1 cellular context compared by ENCODE assay signal in the genomic region with DNA sequence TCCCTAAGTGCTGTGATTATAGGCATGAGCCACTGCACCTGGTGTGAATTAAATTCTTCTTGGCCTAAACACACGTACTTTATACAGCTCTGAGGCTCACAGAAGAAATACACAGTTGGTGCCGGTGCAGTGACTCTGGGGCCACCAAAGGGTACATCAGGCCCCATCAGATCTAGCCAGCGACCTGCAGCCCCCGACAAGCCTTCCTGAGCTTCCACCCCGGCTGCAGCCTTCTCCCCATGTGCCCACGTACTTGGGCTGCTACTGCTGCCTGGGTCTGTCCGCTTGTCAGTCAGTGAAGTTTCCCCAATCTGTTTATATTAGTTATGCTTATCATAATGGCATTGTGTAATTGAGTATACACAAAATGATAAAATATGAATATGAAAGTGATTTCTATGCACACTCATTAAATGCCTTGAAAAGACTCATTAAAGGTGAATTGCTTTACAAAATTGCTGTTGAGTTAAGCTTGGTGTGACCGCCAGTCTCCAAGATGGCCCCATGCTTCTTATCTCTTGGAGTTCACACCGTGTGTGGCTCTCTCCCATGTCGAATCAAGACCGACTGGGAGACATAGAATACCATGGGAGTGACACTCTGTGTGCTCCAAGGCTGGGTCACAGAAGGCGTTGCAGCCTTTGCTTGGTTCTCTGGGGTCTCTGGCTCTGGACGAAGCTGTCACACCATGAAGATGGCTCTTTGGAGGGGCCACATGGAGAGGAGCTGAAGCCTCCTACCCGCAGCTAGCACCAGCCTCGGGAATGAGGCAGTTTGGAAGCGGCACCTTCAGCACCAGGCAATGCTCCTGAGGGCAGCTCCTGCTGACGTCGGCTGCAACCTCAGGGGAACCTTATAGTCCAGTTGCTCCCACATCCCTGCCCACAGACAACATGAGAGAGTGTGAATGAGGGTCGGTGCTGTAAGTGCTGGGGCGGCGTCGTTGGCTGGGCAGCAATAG.
A peak's percentile ranks its signal among the peaks of the same experiment; 100 is the strongest.
TF ChIP-seq lines count a peak whose summit lies in the region.

No MANE protein-coding gene starts in this region.

TF ChIP-seq in K562, 482 proteins besides CTCF, POLR2A, EP300 and RAD21 (continued from another document and continues in another):
- TF ChIP-seq MGA (IDR thresholded peaks at IDR 0.05) (peak; percentile 78), FOXA1 (IDR thresholded peaks at IDR 0.05; ENCODE audit: borderline replicate concordance) (no peak), BCOR (IDR thresholded peaks at IDR 0.05) (no peak), ZNF766 (CRISPR knock-in tag; conservative IDR thresholded peaks at IDR 0.05) (peak; percentile 81), ZNF644 (tag; IDR thresholded peaks at IDR 0.05; ENCODE audit: low read depth) (peak; percentile 46; the same call in 1 of the 2 replicates), NFRKB (IDR thresholded peaks at IDR 0.05; ENCODE audit: low read depth) (peak; percentile 34; the same call in 1 of the 2 replicates), ZBTB11 (CRISPR knock-in tag; IDR thresholded peaks at IDR 0.05) (no peak), ILF3 (IDR thresholded peaks at IDR 0.05; ENCODE audit: borderline replicate concordance) (no peak), SLC30A9 (CRISPR knock-in tag; IDR thresholded peaks at IDR 0.05) (no peak), CXXC5 (CRISPR knock-in tag; IDR thresholded peaks at IDR 0.05) (peak; percentile 40; the same call in 1 of the 2 replicates), ZNF830 (CRISPR knock-in tag; IDR thresholded peaks at IDR 0.05) (no peak), COPS2 (conservative IDR thresholded peaks at IDR 0.05) (no peak), RBM39 (optimal IDR thresholded peaks at IDR 0.05; ENCODE audit: low read depth, low read length) (no peak), ZFP30 (CRISPR knock-in tag; IDR thresholded peaks at IDR 0.05; ENCODE audit: borderline replicate concordance) (no peak), E2F1 (CRISPR knock-in tag; IDR thresholded peaks at IDR 0.05) (no peak), ELF1 (tag; IDR thresholded peaks at IDR 0.05) (no peak), HDAC3 (IDR thresholded peaks at IDR 0.05; ENCODE audit: borderline replicate concordance, partially characterized antibody) (no peak), HMG20A (CRISPR knock-in tag; conservative IDR thresholded peaks at IDR 0.05) (no peak), HEY1 (CRISPR knock-in tag; IDR thresholded peaks at IDR 0.05; ENCODE audit: borderline replicate concordance) (no peak), ZBTB9 (CRISPR knock-in tag; IDR thresholded peaks at IDR 0.05) (peak; percentile 45; the same call in 1 of the 2 replicates), ZNF445 (CRISPR knock-in tag; IDR thresholded peaks at IDR 0.05; ENCODE audit: low read depth) (no peak), DDX20 (tag; IDR thresholded peaks at IDR 0.05; ENCODE audit: low read depth) (no peak), TBP (optimal IDR thresholded peaks at IDR 0.05; ENCODE audit: low read depth, low read length) (no peak), MYC (IDR thresholded peaks at IDR 0.05; ENCODE audit: low read depth, low read length) (0 out of 2 replicates have a peak, but pooled peaks have one; percentile 33), MYC (CRISPR knock-in tag; IDR thresholded peaks at IDR 0.05; ENCODE audit: borderline replicate concordance, low read depth) (no peak), BRCA1 (IDR thresholded peaks at IDR 0.05) (no peak), BRCA1 (CRISPR knock-in tag; IDR thresholded peaks at IDR 0.05) (no peak), HNRNPUL1 (IDR thresholded peaks at IDR 0.05; ENCODE audit: low read length) (no peak), GATA2 (CRISPR knock-in tag; IDR thresholded peaks at IDR 0.05) (peak; percentile 33; the same call in 1 of the 2 replicates), PHF21A (IDR thresholded peaks at IDR 0.05; ENCODE audit: borderline replicate concordance, low read depth) (no peak)
- TF ChIP-seq, protein P1, sequence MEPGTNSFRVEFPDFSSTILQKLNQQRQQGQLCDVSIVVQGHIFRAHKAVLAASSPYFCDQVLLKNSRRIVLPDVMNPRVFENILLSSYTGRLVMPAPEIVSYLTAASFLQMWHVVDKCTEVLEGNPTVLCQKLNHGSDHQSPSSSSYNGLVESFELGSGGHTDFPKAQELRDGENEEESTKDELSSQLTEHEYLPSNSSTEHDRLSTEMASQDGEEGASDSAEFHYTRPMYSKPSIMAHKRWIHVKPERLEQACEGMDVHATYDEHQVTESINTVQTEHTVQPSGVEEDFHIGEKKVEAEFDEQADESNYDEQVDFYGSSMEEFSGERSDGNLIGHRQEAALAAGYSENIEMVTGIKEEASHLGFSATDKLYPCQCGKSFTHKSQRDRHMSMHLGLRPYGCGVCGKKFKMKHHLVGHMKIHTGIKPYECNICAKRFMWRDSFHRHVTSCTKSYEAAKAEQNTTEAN (CRISPR knock-in tag; IDR thresholded peaks at IDR 0.05) = no peak
- TF ChIP-seq, protein P2, sequence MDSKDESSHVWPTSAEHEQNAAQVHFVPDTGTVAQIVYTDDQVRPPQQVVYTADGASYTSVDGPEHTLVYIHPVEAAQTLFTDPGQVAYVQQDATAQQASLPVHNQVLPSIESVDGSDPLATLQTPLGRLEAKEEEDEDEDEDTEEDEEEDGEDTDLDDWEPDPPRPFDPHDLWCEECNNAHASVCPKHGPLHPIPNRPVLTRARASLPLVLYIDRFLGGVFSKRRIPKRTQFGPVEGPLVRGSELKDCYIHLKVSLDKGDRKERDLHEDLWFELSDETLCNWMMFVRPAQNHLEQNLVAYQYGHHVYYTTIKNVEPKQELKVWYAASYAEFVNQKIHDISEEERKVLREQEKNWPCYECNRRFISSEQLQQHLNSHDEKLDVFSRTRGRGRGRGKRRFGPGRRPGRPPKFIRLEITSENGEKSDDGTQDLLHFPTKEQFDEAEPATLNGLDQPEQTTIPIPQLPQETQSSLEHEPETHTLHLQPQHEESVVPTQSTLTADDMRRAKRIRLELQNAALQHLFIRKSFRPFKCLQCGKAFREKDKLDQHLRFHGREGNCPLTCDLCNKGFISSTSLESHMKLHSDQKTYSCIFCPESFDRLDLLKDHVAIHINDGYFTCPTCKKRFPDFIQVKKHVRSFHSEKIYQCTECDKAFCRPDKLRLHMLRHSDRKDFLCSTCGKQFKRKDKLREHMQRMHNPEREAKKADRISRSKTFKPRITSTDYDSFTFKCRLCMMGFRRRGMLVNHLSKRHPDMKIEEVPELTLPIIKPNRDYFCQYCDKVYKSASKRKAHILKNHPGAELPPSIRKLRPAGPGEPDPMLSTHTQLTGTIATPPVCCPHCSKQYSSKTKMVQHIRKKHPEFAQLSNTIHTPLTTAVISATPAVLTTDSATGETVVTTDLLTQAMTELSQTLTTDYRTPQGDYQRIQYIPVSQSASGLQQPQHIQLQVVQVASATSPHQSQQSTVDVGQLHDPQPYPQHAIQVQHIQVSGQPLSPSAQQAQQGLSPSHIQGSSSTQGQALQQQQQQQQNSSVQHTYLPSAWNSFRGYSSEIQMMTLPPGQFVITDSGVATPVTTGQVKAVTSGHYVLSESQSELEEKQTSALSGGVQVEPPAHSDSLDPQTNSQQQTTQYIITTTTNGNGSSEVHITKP (IDR thresholded peaks at IDR 0.05; ENCODE audit: partially characterized antibody) = no peak
